12 cellular contexts compared by ENCODE assay signal in genomic region chr1:20154306-20154831, GRCh38. TPM values are rescaled to one million over a fixed set of nuclear protein-coding genes. Genes with fewer than 3 reads are reported as not detected.
DNase-seq lines count a peak whose midpoint lies in the region; ATAC-seq, FAIRE-seq and TF ChIP-seq lines count a peak whose summit lies in the region.
"Had no signal": no experiment of that assay in that cellular context is flagged by ENCODE, and none has a peak within 500 bp of the region (broad histone marks: within the 10 kb centered on the region; RNA-seq: fewer than 3 reads in every experiment).

No MANE protein-coding gene starts in this region.

- H3K36me3 Mint-ChIP-seq in activated T-cell treated with anti-CD3 and anti-CD28 coated beads, Interleukin-2, amount 50 U/mL, for 4 hours (ENCODE audit: insufficient read depth): no peaks in the 10 kb centered on the region
- no peaks in the 10 kb centered on the region for H3K36me3 Mint-ChIP-seq in activated CD4-positive, alpha-beta memory T cell treated with anti-CD3 and anti-CD28 coated beads, Interleukin-2, amount 10 ng/mL, durations not matched to agents 7 days and 5 days (ENCODE audit: low read depth)
- peaks cover 3 to 4% of the 10 kb centered on the region in 2 donors for H3K36me3 Mint-ChIP-seq in stimulated activated naive B cell treated with anti-CD40 and anti-IgM and Interleukin-4, amounts not matched to agents 10 μg/mL and 1 μg/mL and 100 μg/mL, for 72 hours

- no peak for TF ChIP-seq CTCF in HepG2 (CRISPR knock-in tag; IDR thresholded peaks at IDR 0.05)

- H3K4me1 ChIP-seq in HepG2 (ENCODE audit: insufficient read depth, low read length): peaks cover 17% of the 10 kb centered on the region

- H3K9me3 Mint-ChIP-seq in activated T-cell treated with anti-CD3 and anti-CD28 coated beads, Interleukin-2, amount 50 U/mL, for 4 hours: peaks cover 4% of the 10 kb centered on the region
- H3K9me3 Mint-ChIP-seq in activated CD4-positive, alpha-beta memory T cell treated with anti-CD3 and anti-CD28 coated beads, Interleukin-2, amount 10 ng/mL, durations not matched to agents 7 days and 5 days: peaks cover 6% of the 10 kb centered on the region
- H3K9me3 Mint-ChIP-seq in stimulated activated naive B cell treated with anti-CD40 and anti-IgM and Interleukin-4, amounts not matched to agents 10 μg/mL and 1 μg/mL and 100 μg/mL, for 72 hours: peaks cover 11 to 16% of the 10 kb centered on the region in 2 donors

- intact Hi-C loops in HepG2 (cut with micrococcal nuclease; ENCODE audit: unreplicated experiment): no loop called here

- no peak overlapping the region for H3K9ac ChIP-seq in HepG2 (ENCODE audit: insufficient read depth, low read depth, low read length)

- no peaks in the 10 kb centered on the region; a peak in 1 of 5 replicates for H3K27me3 ChIP-seq in HepG2 (ENCODE audit: control insufficient read depth in 1 of 2, insufficient read depth in 2 of 2, low read length in 2 of 2)
- H3K27me3 ChIP-seq: SJSA1 had no signal

- no peaks in the 10 kb centered on the region for H3K27me3 Mint-ChIP-seq in activated T-cell treated with anti-CD3 and anti-CD28 coated beads, Interleukin-2, amount 50 U/mL, for 4 hours (ENCODE audit: low read depth)
- H3K27me3 Mint-ChIP-seq in activated CD4-positive, alpha-beta memory T cell treated with anti-CD3 and anti-CD28 coated beads, Interleukin-2, amount 10 ng/mL, durations not matched to agents 7 days and 5 days: no peaks in the 10 kb centered on the region
- peaks cover 4 to 9% of the 10 kb centered on the region in 2 donors for H3K27me3 Mint-ChIP-seq in stimulated activated naive B cell treated with anti-CD40 and anti-IgM and Interleukin-4, amounts not matched to agents 10 μg/mL and 1 μg/mL and 100 μg/mL, for 72 hours

- ATAC-seq in activated T-cell treated with anti-CD3 and anti-CD28 coated beads, Interleukin-2, amount 50 U/mL, for 4 hours: no peak
- no peak for ATAC-seq in HepG2
- no peak for ATAC-seq in stimulated activated naive B cell treated with anti-CD40 and anti-IgM and Interleukin-4, amounts not matched to agents 10 μg/mL and 1 μg/mL and 100 μg/mL, for 72 hours (replicated peaks)

- no peak for TF ChIP-seq RAD21 in HepG2 (CRISPR knock-in tag; IDR thresholded peaks at IDR 0.05)

- no peak for FAIRE-seq in HepG2 (lab: Jason Lieb, UNC)

- H3K27ac ChIP-seq in HepG2 (ENCODE audit: extremely low read length, insufficient read depth, low read length): no peak overlapping the region
- H3K27ac ChIP-seq: SJSA1 had no signal

- TF ChIP-seq POLR2A in HepG2 (IDR thresholded peaks at IDR 0.05; ENCODE audit: insufficient read depth in 1 of 2, low read depth in 2 of 2, low read length in 2 of 2): no peak

- H3K36me3 ChIP-seq in HepG2 (replicated peaks in 1 of 2; ENCODE audit: control insufficient read depth in 1 of 2, insufficient read depth in 2 of 2, low read length in 2 of 2): no peaks in the 10 kb centered on the region
- H3K36me3 ChIP-seq: SJSA1 had no signal

- CTCF ChIA-PET in activated CD4-positive, alpha-beta memory T cell treated with anti-CD3 and anti-CD28 coated beads, Interleukin-2, amount 10 ng/mL, durations not matched to agents 7 days and 5 days (lab: Charles Lee): interaction anchor here (0.6 to 5.2 kb wide), 5 partner anchors 17 to 346 kb away, joined by 4 to 48 read pairs (median 6); partner anchors contain the start of gene OTUD3
- CTCF ChIA-PET in HepG2 (lab: Yijun Ruan, JAX; ENCODE audit: low intra/inter-chr PET ratio, low total read pairs): no interaction called here

- H3K4me1 Mint-ChIP-seq in activated T-cell treated with anti-CD3 and anti-CD28 coated beads, Interleukin-2, amount 50 U/mL, for 4 hours (ENCODE audit: low read depth): peaks cover 13% of the 10 kb centered on the region
- H3K4me1 Mint-ChIP-seq in activated CD4-positive, alpha-beta memory T cell treated with anti-CD3 and anti-CD28 coated beads, Interleukin-2, amount 10 ng/mL, durations not matched to agents 7 days and 5 days: peaks cover 16% of the 10 kb centered on the region
- H3K4me1 Mint-ChIP-seq in stimulated activated naive B cell treated with anti-CD40 and anti-IgM and Interleukin-4, amounts not matched to agents 10 μg/mL and 1 μg/mL and 100 μg/mL, for 72 hours: peaks cover 15 to 22% of the 10 kb centered on the region in 2 donors

- TF ChIP-seq EP300 in HepG2 (IDR thresholded peaks at IDR 0.05; ENCODE audit: low read depth in 2 of 2, low read length in 2 of 2) (no peak), HepG2 (CRISPR knock-in tag; IDR thresholded peaks at IDR 0.05; ENCODE audit: borderline replicate concordance) (no peak)

- H3K4me2 ChIP-seq in HepG2 (ENCODE audit: low read depth, low read length): peak overlapping the region; percentile 41; the same call in 1 of the 2 replicates

- in situ Hi-C loops in HepG2 (cut with HindIII; ENCODE audit: extremely low pct_ligation_motif_present, low pct_unique_long_range_greater_than_20kb): loop anchor here (5.0 kb wide), 2 partner anchors 182 to 232 kb away; partner anchors contain the start of gene PLA2G2E

- no peak for DNase-seq in activated T-cell treated with anti-CD3 and anti-CD28 coated beads, Interleukin-2, amount 50 U/mL, for 4 hours
- DNase-seq in activated T-cell treated with anti-CD3 and anti-CD28 coated beads, Interleukin-2, amount 50 U/mL, for 48 hours: no peak
- DNase-seq in activated CD4-positive, alpha-beta memory T cell treated with anti-CD3 and anti-CD28 coated beads, Interleukin-2, amount 10 ng/mL, durations not matched to agents 7 days and 5 days: no peak
- DNase-seq in HepG2 (ENCODE audit: low spot score): no peak
- no peak for DNase-seq in stimulated activated naive B cell treated with anti-CD40 and anti-IgM and Interleukin-4, amounts not matched to agents 10 μg/mL and 1 μg/mL and 100 μg/mL, for 72 hours
- no peak for DNase-seq in DMS114 treated with DMSO at 0.1 percent for 48 hours (lab: John Stamatoyannopoulos, UW; ENCODE audit: unreplicated experiment)
- DNase-seq in NCI-H2081 treated with DMSO at 0.1 percent for 48 hours (lab: John Stamatoyannopoulos, UW): no peak
- DNase-seq in DMS 273 (lab: John Stamatoyannopoulos, UW; ENCODE audit: unreplicated experiment): no peak
- DNase-seq: erythroblast, NCI-H524 treated with DMSO at 0.1 percent for 48 hours, nephron progenitor cell had no signal

- 55% methylated on average over 15 of the region's 17 CpGs for WGBS in HepG2 (ENCODE audit: low lambda C conversion rate)

- no peak overlapping the region for H3K27ac Mint-ChIP-seq in activated CD4-positive, alpha-beta memory T cell treated with anti-CD3 and anti-CD28 coated beads, Interleukin-2, amount 10 ng/mL, durations not matched to agents 7 days and 5 days
- H3K27ac Mint-ChIP-seq in stimulated activated naive B cell treated with anti-CD40 and anti-IgM and Interleukin-4, amounts not matched to agents 10 μg/mL and 1 μg/mL and 100 μg/mL, for 72 hours: peak overlapping the region; percentile 67
- H3K27ac Mint-ChIP-seq: nephron progenitor cell had no signal

- peaks cover 10% of the 10 kb centered on the region for H3K9me3 ChIP-seq in HepG2 (ENCODE audit: low read length)
- H3K9me3 ChIP-seq: SJSA1 had no signal

- peak overlapping the region; percentile 79 for H2AFZ ChIP-seq in HepG2 (ENCODE audit: low read length)

- H4K20me1 ChIP-seq in HepG2 (ENCODE audit: insufficient read depth, low read length): no peaks in the 10 kb centered on the region

- no peaks in the 10 kb centered on the region for H3K79me2 ChIP-seq in HepG2 (ENCODE audit: insufficient read depth, low read length)

- BruUV-seq in HepG2 (replicated peaks; lab: Mats Ljungman, UMichigan): no TSS peak

- peak overlapping the region; percentile 20 to 39 (median 34); a peak in 4 of 6 replicates for H3K4me3 ChIP-seq in HepG2 (replicated peaks in 1 of 3; ENCODE audit: insufficient read depth in 1 of 3, low read depth in 2 of 3, low read length in 3 of 3)
- H3K4me3 ChIP-seq: SJSA1 had no signal

- H3K4me3 Mint-ChIP-seq in activated T-cell treated with anti-CD3 and anti-CD28 coated beads, Interleukin-2, amount 50 U/mL, for 4 hours: peak overlapping the region; percentile 53
- peak overlapping the region; percentile 12 for H3K4me3 Mint-ChIP-seq in activated CD4-positive, alpha-beta memory T cell treated with anti-CD3 and anti-CD28 coated beads, Interleukin-2, amount 10 ng/mL, durations not matched to agents 7 days and 5 days
- H3K4me3 Mint-ChIP-seq in stimulated activated naive B cell treated with anti-CD40 and anti-IgM and Interleukin-4, amounts not matched to agents 10 μg/mL and 1 μg/mL and 100 μg/mL, for 72 hours: peak overlapping the region in 1 of 2 donors; percentile 49
- H3K4me3 Mint-ChIP-seq: nephron progenitor cell had no signal

- POLR2A ChIA-PET in activated CD4-positive, alpha-beta memory T cell treated with anti-CD3 and anti-CD28 coated beads, Interleukin-2, amount 10 ng/mL, durations not matched to agents 7 days and 5 days (lab: Charles Lee): no interaction called here
- POLR2A ChIA-PET in HepG2 (lab: Yijun Ruan, JAX): no interaction called here

RNA-seq across cellular contexts. Expression of gene PLA2G2F, which starts 15.2 kb away (rescaled TPM):
- total RNA-seq in activated T-cell treated with anti-CD3 and anti-CD28 coated beads, Interleukin-2, amount 50 U/mL, for 4 hours: not detected
- not detected for total RNA-seq in activated CD4-positive, alpha-beta memory T cell treated with anti-CD3 and anti-CD28 coated beads, Interleukin-2, amount 10 ng/mL, durations not matched to agents 7 days and 5 days
- not detected in 2 replicates for total RNA-seq in HepG2 (2016; rRNA removed; fragmentation: Illumina TruSeq; extraction: Trizol)
- not detected in 2 replicates for total RNA-seq in HepG2 (2016; cell fraction: cytosol; rRNA removed; fragmentation: Illumina TruSeq; extraction: Trizol; ENCODE audit: low read depth)
- total RNA-seq in HepG2 (2016; cell fraction: insoluble cytoplasmic fraction; rRNA removed; fragmentation: Illumina TruSeq; extraction: Trizol): not detected in 2 replicates
- not detected in 2 replicates for total RNA-seq in HepG2 (2016; cell fraction: membrane; rRNA removed; fragmentation: Illumina TruSeq; extraction: Trizol)
- not detected in 2 replicates for total RNA-seq in HepG2 (2016; cell fraction: nucleus; rRNA removed; fragmentation: Illumina TruSeq; extraction: Trizol)
- not detected in 2 replicates for polyA plus RNA-seq in HepG2 (2011; rRNA removed)
- polyA plus RNA-seq in HepG2 (2011; cell fraction: cytosol; rRNA removed): not detected in 2 replicates
- polyA plus RNA-seq in HepG2 (2011; cell fraction: nucleus; rRNA removed): 0.06 TPM in 1 of 2 replicates, not detected in the other
- polyA plus RNA-seq in HepG2 (2012): not detected in 2 replicates
- polyA plus RNA-seq in HepG2 (2016; cell fraction: cytosol; fragmentation: Illumina TruSeq; extraction: Trizol; ENCODE audit: low read depth): not detected in 2 replicates
- not detected in 2 replicates for polyA plus RNA-seq in HepG2 (2016; cell fraction: insoluble cytoplasmic fraction; fragmentation: Illumina TruSeq; extraction: Trizol; ENCODE audit: low read depth)
- not detected in 2 replicates for polyA plus RNA-seq in HepG2 (2016; cell fraction: membrane; fragmentation: Illumina TruSeq; extraction: Trizol; ENCODE audit: low read depth)
- polyA plus RNA-seq in HepG2 (2016; cell fraction: nucleus; fragmentation: Illumina TruSeq; extraction: Trizol; ENCODE audit: insufficient read depth, low read depth): not detected in 2 replicates
- not detected in 2 replicates for polyA minus RNA-seq in HepG2 (2011; rRNA and poly(A)+ RNA removed; ENCODE audit: low replicate concordance)
- not detected in 2 replicates for polyA minus RNA-seq in HepG2 (2011; cell fraction: cytosol; rRNA and poly(A)+ RNA removed)
- polyA minus RNA-seq in HepG2 (2011; cell fraction: nucleus; rRNA and poly(A)+ RNA removed): not detected in 2 replicates
- total RNA-seq: SJSA1 had no signal

RNA-seq across cellular contexts. Expression of gene UBXN10, which starts 31.5 kb away (rescaled TPM):
- total RNA-seq in activated T-cell treated with anti-CD3 and anti-CD28 coated beads, Interleukin-2, amount 50 U/mL, for 4 hours: under 1 TPM; 0.18 to 0.50 (median 0.33) TPM
- total RNA-seq in activated CD4-positive, alpha-beta memory T cell treated with anti-CD3 and anti-CD28 coated beads, Interleukin-2, amount 10 ng/mL, durations not matched to agents 7 days and 5 days: 1 to 10 TPM; 1.5 to 1.7 TPM
- total RNA-seq in HepG2 (2016; rRNA removed; fragmentation: Illumina TruSeq; extraction: Trizol): 0.04 TPM in 1 of 2 replicates, not detected in the other
- total RNA-seq in HepG2 (2016; cell fraction: cytosol; rRNA removed; fragmentation: Illumina TruSeq; extraction: Trizol; ENCODE audit: low read depth): not detected in 2 replicates
- 0.03 and 0.04 TPM in 2 replicates for total RNA-seq in HepG2 (2016; cell fraction: insoluble cytoplasmic fraction; rRNA removed; fragmentation: Illumina TruSeq; extraction: Trizol)
- total RNA-seq in HepG2 (2016; cell fraction: membrane; rRNA removed; fragmentation: Illumina TruSeq; extraction: Trizol): 0.03 TPM in 2 replicates
- 0.09 TPM in 1 of 2 replicates, not detected in the other for total RNA-seq in HepG2 (2016; cell fraction: nucleus; rRNA removed; fragmentation: Illumina TruSeq; extraction: Trizol)
- 0.05 and 0.07 TPM in 2 replicates for polyA plus RNA-seq in HepG2 (2011; rRNA removed)
- polyA plus RNA-seq in HepG2 (2011; cell fraction: cytosol; rRNA removed): 0.05 and 0.06 TPM in 2 replicates
- polyA plus RNA-seq in HepG2 (2011; cell fraction: nucleus; rRNA removed): 0.03 and 0.08 TPM in 2 replicates
- 0.05 and 0.17 TPM in 2 replicates for polyA plus RNA-seq in HepG2 (2012)
- not detected in 2 replicates for polyA plus RNA-seq in HepG2 (2016; cell fraction: cytosol; fragmentation: Illumina TruSeq; extraction: Trizol; ENCODE audit: low read depth)
- polyA plus RNA-seq in HepG2 (2016; cell fraction: insoluble cytoplasmic fraction; fragmentation: Illumina TruSeq; extraction: Trizol; ENCODE audit: low read depth): 0.04 TPM in 1 of 2 replicates, not detected in the other
- polyA plus RNA-seq in HepG2 (2016; cell fraction: membrane; fragmentation: Illumina TruSeq; extraction: Trizol; ENCODE audit: low read depth): not detected in 2 replicates
- not detected in 2 replicates for polyA plus RNA-seq in HepG2 (2016; cell fraction: nucleus; fragmentation: Illumina TruSeq; extraction: Trizol; ENCODE audit: insufficient read depth, low read depth)
- polyA minus RNA-seq in HepG2 (2011; rRNA and poly(A)+ RNA removed; ENCODE audit: low replicate concordance): 0.18 TPM in 1 of 2 replicates, not detected in the other
- not detected in 2 replicates for polyA minus RNA-seq in HepG2 (2011; cell fraction: cytosol; rRNA and poly(A)+ RNA removed)
- 0.13 and 0.25 TPM in 2 replicates for polyA minus RNA-seq in HepG2 (2011; cell fraction: nucleus; rRNA and poly(A)+ RNA removed)
- total RNA-seq: SJSA1 had no signal

RNA-seq across cellular contexts. Expression of gene PLA2G2C, which starts 31.9 kb away (rescaled TPM):
- not detected for total RNA-seq in activated T-cell treated with anti-CD3 and anti-CD28 coated beads, Interleukin-2, amount 50 U/mL, for 4 hours
- total RNA-seq in activated CD4-positive, alpha-beta memory T cell treated with anti-CD3 and anti-CD28 coated beads, Interleukin-2, amount 10 ng/mL, durations not matched to agents 7 days and 5 days: under 1 TPM; 0.18 to 0.40 TPM
- not detected in 2 replicates for total RNA-seq in HepG2 (2016; rRNA removed; fragmentation: Illumina TruSeq; extraction: Trizol)
- total RNA-seq in HepG2 (2016; cell fraction: cytosol; rRNA removed; fragmentation: Illumina TruSeq; extraction: Trizol; ENCODE audit: low read depth): not detected in 2 replicates
- total RNA-seq in HepG2 (2016; cell fraction: insoluble cytoplasmic fraction; rRNA removed; fragmentation: Illumina TruSeq; extraction: Trizol): not detected in 2 replicates
- total RNA-seq in HepG2 (2016; cell fraction: membrane; rRNA removed; fragmentation: Illumina TruSeq; extraction: Trizol): not detected in 2 replicates
- not detected in 2 replicates for total RNA-seq in HepG2 (2016; cell fraction: nucleus; rRNA removed; fragmentation: Illumina TruSeq; extraction: Trizol)
- polyA plus RNA-seq in HepG2 (2011; rRNA removed): not detected in 2 replicates
- polyA plus RNA-seq in HepG2 (2011; cell fraction: cytosol; rRNA removed): not detected in 2 replicates
- polyA plus RNA-seq in HepG2 (2011; cell fraction: nucleus; rRNA removed): not detected in 2 replicates
- polyA plus RNA-seq in HepG2 (2012): not detected in 2 replicates
- not detected in 2 replicates for polyA plus RNA-seq in HepG2 (2016; cell fraction: cytosol; fragmentation: Illumina TruSeq; extraction: Trizol; ENCODE audit: low read depth)
- not detected in 2 replicates for polyA plus RNA-seq in HepG2 (2016; cell fraction: insoluble cytoplasmic fraction; fragmentation: Illumina TruSeq; extraction: Trizol; ENCODE audit: low read depth)
- not detected in 2 replicates for polyA plus RNA-seq in HepG2 (2016; cell fraction: membrane; fragmentation: Illumina TruSeq; extraction: Trizol; ENCODE audit: low read depth)
- polyA plus RNA-seq in HepG2 (2016; cell fraction: nucleus; fragmentation: Illumina TruSeq; extraction: Trizol; ENCODE audit: insufficient read depth, low read depth): not detected in 2 replicates
- not detected in 2 replicates for polyA minus RNA-seq in HepG2 (2011; rRNA and poly(A)+ RNA removed; ENCODE audit: low replicate concordance)
- polyA minus RNA-seq in HepG2 (2011; cell fraction: cytosol; rRNA and poly(A)+ RNA removed): not detected in 2 replicates
- polyA minus RNA-seq in HepG2 (2011; cell fraction: nucleus; rRNA and poly(A)+ RNA removed): not detected in 2 replicates
- total RNA-seq: SJSA1 had no signal

RNA-seq across cellular contexts. Expression of gene PLA2G2D, which starts 35.0 kb away (rescaled TPM):
- not detected for total RNA-seq in activated T-cell treated with anti-CD3 and anti-CD28 coated beads, Interleukin-2, amount 50 U/mL, for 4 hours
- not detected for total RNA-seq in activated CD4-positive, alpha-beta memory T cell treated with anti-CD3 and anti-CD28 coated beads, Interleukin-2, amount 10 ng/mL, durations not matched to agents 7 days and 5 days
- not detected in 2 replicates for total RNA-seq in HepG2 (2016; rRNA removed; fragmentation: Illumina TruSeq; extraction: Trizol)
- not detected in 2 replicates for total RNA-seq in HepG2 (2016; cell fraction: cytosol; rRNA removed; fragmentation: Illumina TruSeq; extraction: Trizol; ENCODE audit: low read depth)
- not detected in 2 replicates for total RNA-seq in HepG2 (2016; cell fraction: insoluble cytoplasmic fraction; rRNA removed; fragmentation: Illumina TruSeq; extraction: Trizol)
- total RNA-seq in HepG2 (2016; cell fraction: membrane; rRNA removed; fragmentation: Illumina TruSeq; extraction: Trizol): not detected in 2 replicates
- not detected in 2 replicates for total RNA-seq in HepG2 (2016; cell fraction: nucleus; rRNA removed; fragmentation: Illumina TruSeq; extraction: Trizol)
- not detected in 2 replicates for polyA plus RNA-seq in HepG2 (2011; rRNA removed)
- not detected in 2 replicates for polyA plus RNA-seq in HepG2 (2011; cell fraction: cytosol; rRNA removed)
- polyA plus RNA-seq in HepG2 (2011; cell fraction: nucleus; rRNA removed): not detected in 2 replicates
- polyA plus RNA-seq in HepG2 (2012): not detected in 2 replicates
- polyA plus RNA-seq in HepG2 (2016; cell fraction: cytosol; fragmentation: Illumina TruSeq; extraction: Trizol; ENCODE audit: low read depth): not detected in 2 replicates
- not detected in 2 replicates for polyA plus RNA-seq in HepG2 (2016; cell fraction: insoluble cytoplasmic fraction; fragmentation: Illumina TruSeq; extraction: Trizol; ENCODE audit: low read depth)
- polyA plus RNA-seq in HepG2 (2016; cell fraction: membrane; fragmentation: Illumina TruSeq; extraction: Trizol; ENCODE audit: low read depth): not detected in 2 replicates
- polyA plus RNA-seq in HepG2 (2016; cell fraction: nucleus; fragmentation: Illumina TruSeq; extraction: Trizol; ENCODE audit: insufficient read depth, low read depth): not detected in 2 replicates
- polyA minus RNA-seq in HepG2 (2011; rRNA and poly(A)+ RNA removed; ENCODE audit: low replicate concordance): not detected in 2 replicates
- not detected in 2 replicates for polyA minus RNA-seq in HepG2 (2011; cell fraction: cytosol; rRNA and poly(A)+ RNA removed)
- not detected in 2 replicates for polyA minus RNA-seq in HepG2 (2011; cell fraction: nucleus; rRNA and poly(A)+ RNA removed)
- total RNA-seq: SJSA1 had no signal
